Comparison of ENCODE assay signal across 24 cellular contexts in the genomic region with DNA sequence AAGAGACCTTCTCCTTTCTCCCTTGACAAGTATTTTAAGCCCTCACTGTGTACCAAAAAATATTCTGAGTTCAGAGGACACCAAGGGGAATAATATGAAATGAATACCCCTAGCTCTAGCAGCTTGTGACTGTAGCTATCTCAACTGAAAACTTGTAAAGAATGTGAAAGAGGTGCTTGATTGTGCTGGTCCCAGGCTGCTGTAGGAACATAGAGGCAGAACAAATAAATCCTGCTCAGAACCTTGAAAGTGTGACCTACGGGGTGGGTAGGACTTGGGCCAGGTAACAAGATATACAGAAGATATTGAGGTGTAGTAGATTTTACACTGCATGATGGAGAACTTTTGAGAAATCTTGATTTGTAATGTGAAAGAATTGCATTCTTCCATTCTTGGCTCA.
"Had no signal": no experiment of that assay in that cellular context is flagged by ENCODE, and none has a peak within 500 bp of the region (broad histone marks: within the 10 kb centered on the region; RNA-seq: fewer than 3 reads in every experiment).

No MANE protein-coding gene starts in this region.

- DNase-seq: activated CD4-positive, alpha-beta memory T cell treated with anti-CD3 and anti-CD28 coated beads, Interleukin-2, amount 10 ng/mL, durations not matched to agents 7 days and 5 days; activated CD4-positive, alpha-beta T cell treated with anti-CD3 and anti-CD28 coated beads, Interleukin-2, amount 50 U/mL, for 1 hour; activated CD8-positive, alpha-beta memory T cell treated with anti-CD3 and anti-CD28 coated beads for 24 hours; activated CD8-positive, alpha-beta memory T cell treated with anti-CD3 and anti-CD28 coated beads, Interleukin-2, amount 10 ng/mL, durations not matched to agents 7 days and 5 days; activated CD8-positive, alpha-beta memory T cell treated with anti-CD3 and anti-CD28 coated beads, Interleukin-2, amount 50 U/mL, for 48 hours; activated effector memory CD4-positive, alpha-beta T cell treated with Interleukin-2 at 50 U/mL for 16 hours; activated naive CD4-positive, alpha-beta T cell treated with anti-CD3 and anti-CD28 coated beads, Interleukin-2, amount 10 ng/mL, durations not matched to agents 7 days and 5 days; activated naive CD8-positive, alpha-beta T cell treated with anti-CD3 and anti-CD28 coated beads, Interleukin-2, amount 50 U/mL, for 24 hours; activated T-cell treated with anti-CD3 and anti-CD28 coated beads, Interleukin-2, amount 50 U/mL, for 48 hours; anterior cingulate cortex; caudate nucleus; cerebellar nuclear complex; Karpas-422; NCI-H1105; NCI-H1417 treated with DMSO at 0.1 percent for 48 hours; NCI-H2081 treated with DMSO at 0.1 percent for 48 hours; NCI-H510A; NCI-H526; NCI-H774; PC-9; Right ventricle myocardium superior; SW 1271 had no signal

- H3K36me3 Mint-ChIP-seq: activated CD8-positive, alpha-beta memory T cell treated with anti-CD3 and anti-CD28 coated beads, Interleukin-2, amount 10 ng/mL, durations not matched to agents 7 days and 5 days; activated naive CD4-positive, alpha-beta T cell treated with anti-CD3 and anti-CD28 coated beads, Interleukin-2, amount 10 ng/mL, durations not matched to agents 7 days and 5 days; activated naive CD8-positive, alpha-beta T cell; brain had no signal

- H3K4me1 Mint-ChIP-seq: activated CD4-positive, alpha-beta memory T cell treated with anti-CD3 and anti-CD28 coated beads, Interleukin-2, amount 10 ng/mL, durations not matched to agents 7 days and 5 days; activated CD8-positive, alpha-beta memory T cell treated with anti-CD3 and anti-CD28 coated beads, Interleukin-2, amount 10 ng/mL, durations not matched to agents 7 days and 5 days; activated naive CD4-positive, alpha-beta T cell treated with anti-CD3 and anti-CD28 coated beads, Interleukin-2, amount 10 ng/mL, durations not matched to agents 7 days and 5 days; activated naive CD8-positive, alpha-beta T cell treated with anti-CD3 and anti-CD28 coated beads, Interleukin-2, amount 50 U/mL, for 24 hours had no signal

- H3K27ac ChIP-seq: PC-9 had no signal

- H3K27me3 Mint-ChIP-seq: activated CD4-positive, alpha-beta memory T cell treated with anti-CD3 and anti-CD28 coated beads, Interleukin-2, amount 10 ng/mL, durations not matched to agents 7 days and 5 days; activated CD8-positive, alpha-beta memory T cell treated with anti-CD3 and anti-CD28 coated beads, Interleukin-2, amount 10 ng/mL, durations not matched to agents 7 days and 5 days; activated naive CD4-positive, alpha-beta T cell treated with anti-CD3 and anti-CD28 coated beads, Interleukin-2, amount 10 ng/mL, durations not matched to agents 7 days and 5 days; activated naive CD8-positive, alpha-beta T cell; activated naive CD8-positive, alpha-beta T cell treated with anti-CD3 and anti-CD28 coated beads, Interleukin-2, amount 50 U/mL, for 24 hours; brain had no signal

- ATAC-seq: activated CD8-positive, alpha-beta memory T cell treated with anti-CD3 and anti-CD28 coated beads, Interleukin-2, amount 10 ng/mL, durations not matched to agents 7 days and 5 days; activated naive CD8-positive, alpha-beta T cell treated with anti-CD3 and anti-CD28 coated beads, Interleukin-2, amount 50 U/mL, for 24 hours had no signal

- H3K27ac Mint-ChIP-seq: activated CD4-positive, alpha-beta memory T cell treated with anti-CD3 and anti-CD28 coated beads, Interleukin-2, amount 10 ng/mL, durations not matched to agents 7 days and 5 days; activated CD8-positive, alpha-beta memory T cell treated with anti-CD3 and anti-CD28 coated beads, Interleukin-2, amount 10 ng/mL, durations not matched to agents 7 days and 5 days; activated naive CD4-positive, alpha-beta T cell treated with anti-CD3 and anti-CD28 coated beads, Interleukin-2, amount 10 ng/mL, durations not matched to agents 7 days and 5 days; activated naive CD8-positive, alpha-beta T cell; activated naive CD8-positive, alpha-beta T cell treated with anti-CD3 and anti-CD28 coated beads, Interleukin-2, amount 50 U/mL, for 24 hours had no signal

- H3K4me2 ChIP-seq: PC-9 had no signal

- H3K4me3 Mint-ChIP-seq: activated CD4-positive, alpha-beta memory T cell treated with anti-CD3 and anti-CD28 coated beads, Interleukin-2, amount 10 ng/mL, durations not matched to agents 7 days and 5 days; activated CD8-positive, alpha-beta memory T cell treated with anti-CD3 and anti-CD28 coated beads, Interleukin-2, amount 10 ng/mL, durations not matched to agents 7 days and 5 days; activated naive CD4-positive, alpha-beta T cell treated with anti-CD3 and anti-CD28 coated beads, Interleukin-2, amount 10 ng/mL, durations not matched to agents 7 days and 5 days; activated naive CD8-positive, alpha-beta T cell; activated naive CD8-positive, alpha-beta T cell treated with anti-CD3 and anti-CD28 coated beads, Interleukin-2, amount 50 U/mL, for 24 hours had no signal

- H3K4me3 ChIP-seq: PC-9 had no signal

- H2AFZ ChIP-seq: PC-9 had no signal
